In the genomic region with DNA sequence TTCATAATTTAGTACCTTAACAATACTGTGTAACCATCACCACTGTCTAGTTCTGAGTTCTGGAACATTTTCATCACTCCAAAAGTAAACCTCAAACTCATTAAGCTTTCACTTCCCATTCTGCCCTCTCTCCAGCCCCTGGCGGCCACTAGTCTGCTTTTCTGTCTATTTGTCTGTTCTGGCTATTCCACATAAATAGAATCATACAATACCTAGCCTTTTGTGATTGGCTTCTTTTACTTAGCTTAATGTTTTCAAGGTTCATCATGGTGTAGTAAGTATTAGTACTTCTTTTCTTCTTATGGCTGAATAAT, we compare ENCODE assay signal across 8 cellular contexts.
A peak's percentile ranks its signal among the peaks of the same experiment; 100 is the strongest.
DNase-seq lines count a peak whose midpoint lies in the region; ATAC-seq and TF ChIP-seq lines count a peak whose summit lies in the region.

No MANE protein-coding gene starts in this region.

- H3K36me3 Mint-ChIP-seq in endodermal cell (ENCODE audit: low read depth) (peaks cover 43% of the 10 kb centered on the region), neural progenitor cell (peaks cover 17% of the 10 kb centered on the region)

- no peak overlapping the region for H3K4me3 Mint-ChIP-seq in endodermal cell
- H3K4me3 Mint-ChIP-seq in neural progenitor cell, result no peak overlapping the region

- no peak for TF ChIP-seq EP300 in esophagus muscularis mucosa (IDR thresholded peaks at IDR 0.05)

- TF ChIP-seq POLR2A in esophagus muscularis mucosa (IDR thresholded peaks at IDR 0.05; ENCODE audit: low read depth), result no peak

- no peaks in the 10 kb centered on the region for H3K27me3 Mint-ChIP-seq in endodermal cell (ENCODE audit: insufficient read depth)
- H3K27me3 Mint-ChIP-seq in neural progenitor cell (ENCODE audit: insufficient read depth, low read depth), result no peaks in the 10 kb centered on the region

- no peak for DNase-seq in endodermal cell
- DNase-seq in esophagus muscularis mucosa (ENCODE audit: extremely low spot score), result no peak
- no peak for DNase-seq in DMS153 treated with DMSO at 0.1 percent for 48 hours (lab: John Stamatoyannopoulos, UW; ENCODE audit: unreplicated experiment)
- no peak for DNase-seq in AG20443 (ENCODE audit: low spot score)
- no peak for DNase-seq in neural progenitor cell (ENCODE audit: low spot score)

- H4K20me1 ChIP-seq in neural progenitor cell (ENCODE audit: low read depth), result no peaks in the 10 kb centered on the region

- no peak overlapping the region for H3K4me2 ChIP-seq in neural progenitor cell

- H3K4me1 Mint-ChIP-seq in endodermal cell, result peaks cover 2% of the 10 kb centered on the region
- no peaks in the 10 kb centered on the region for H3K4me1 Mint-ChIP-seq in neural progenitor cell

- WGBS in endodermal cell (ENCODE audit: insufficient coverage in 1 of 2, insufficient read length in 1 of 2), 2 experiments, result 89 to 93% methylated on average over 1 of the region's 1 CpG
- WGBS in esophagus muscularis mucosa, result 91% methylated on average over 1 of the region's 1 CpG

- no peaks in the 10 kb centered on the region for H3F3A ChIP-seq in neural progenitor cell (ENCODE audit: low read depth)

- H3K9me3 ChIP-seq in endodermal cell (ENCODE audit: control insufficient read depth, low read length) (no peaks in the 10 kb centered on the region), esophagus muscularis mucosa (no peaks in the 10 kb centered on the region), neural progenitor cell (ENCODE audit: low read depth) (no peaks in the 10 kb centered on the region)

- H3K36me3 ChIP-seq in endodermal cell (ENCODE audit: control insufficient read depth, insufficient read depth, low read length) (peaks cover 62% of the 10 kb centered on the region), esophagus muscularis mucosa (peaks cover 11 to 54% (median 39%) of the 10 kb centered on the region in 4 donors), neural progenitor cell (no peaks in the 10 kb centered on the region)

- H3K4me3 ChIP-seq in endodermal cell (ENCODE audit: low read length) (no peak overlapping the region), esophagus muscularis mucosa (no peak overlapping the region), neural progenitor cell (no peak overlapping the region)

- intact Hi-C loops in esophagus muscularis mucosa (cut with DNase I), result no loop called here

- H3K79me2 ChIP-seq in neural progenitor cell (ENCODE audit: low read depth), result no peaks in the 10 kb centered on the region

- H3K27ac Mint-ChIP-seq in endodermal cell (peak overlapping the region; percentile 33), neural progenitor cell (no peak overlapping the region)

- H3K27ac ChIP-seq in endodermal cell (ENCODE audit: low read depth, low read length) (no peak overlapping the region), esophagus muscularis mucosa (replicated peaks in 1 of 4) (no peak overlapping the region), neural progenitor cell (no peak overlapping the region)

- no peaks in the 10 kb centered on the region for H3K4me1 ChIP-seq in endodermal cell (ENCODE audit: control insufficient read depth, insufficient read depth, low read length)
- H3K4me1 ChIP-seq in esophagus muscularis mucosa, result no peaks in the 10 kb centered on the region
- H3K4me1 ChIP-seq in neural progenitor cell, result peaks cover 6% of the 10 kb centered on the region

- H2AFZ ChIP-seq in neural progenitor cell (replicated peaks), result no peak overlapping the region

- H3K9me3 Mint-ChIP-seq in endodermal cell (no peaks in the 10 kb centered on the region), neural progenitor cell (no peaks in the 10 kb centered on the region)

- H3K27me3 ChIP-seq in endodermal cell (ENCODE audit: control insufficient read depth, insufficient read depth, low read length, poor library complexity, severe bottlenecking) (no peaks in the 10 kb centered on the region), esophagus muscularis mucosa (no peaks in the 10 kb centered on the region), neural progenitor cell (no peaks in the 10 kb centered on the region)

- TF ChIP-seq CTCF in endodermal cell (conservative IDR thresholded peaks at IDR 0.05) (no peak), esophagus muscularis mucosa (IDR thresholded peaks at IDR 0.05) (peak in 1 of 3 experiments; percentile 4), neural progenitor cell (IDR thresholded peaks at IDR 0.05) (no peak)

- ATAC-seq in GM18499 (IDR thresholded peaks at IDR 0.05; ENCODE audit: insufficient read depth, unreplicated experiment), result peak; percentile 95
- ATAC-seq in GM19467 (IDR thresholded peaks at IDR 0.05; ENCODE audit: unreplicated experiment), result peak; percentile 96
- ATAC-seq in HG03175 (IDR thresholded peaks at IDR 0.05; ENCODE audit: unreplicated experiment), result peak; percentile 92

- H3K9ac ChIP-seq in endodermal cell (ENCODE audit: extremely low read depth, low read length, poor library complexity, severe bottlenecking) (no peak overlapping the region), neural progenitor cell (no peak overlapping the region)
